ENCODE assay signal across 13 cellular contexts in genomic region chr14:86790408-86791364, GRCh38.
DNase-seq lines count a peak whose midpoint lies in the region; ATAC-seq and TF ChIP-seq lines count a peak whose summit lies in the region.
"Had no signal": no experiment of that assay in that cellular context is flagged by ENCODE, and none has a peak within 500 bp of the region (broad histone marks: within the 10 kb centered on the region; RNA-seq: fewer than 3 reads in every experiment).

No MANE protein-coding gene starts in this region.

- peaks cover 7% of the 10 kb centered on the region for H3K9me3 Mint-ChIP-seq in activated CD8-positive, alpha-beta T cell treated with anti-CD3 and anti-CD28 coated beads, Interleukin-2, amount 10 ng/mL, durations not matched to agents 7 days and 5 days (ENCODE audit: insufficient read depth)
- H3K9me3 Mint-ChIP-seq: activated naive CD8-positive, alpha-beta T cell treated with anti-CD3 and anti-CD28 coated beads, Interleukin-2, amount 10 ng/mL, durations not matched to agents 7 days and 5 days had no signal

- no peak overlapping the region for H3K27ac Mint-ChIP-seq in activated CD8-positive, alpha-beta T cell treated with anti-CD3 and anti-CD28 coated beads, Interleukin-2, amount 10 ng/mL, durations not matched to agents 7 days and 5 days
- H3K27ac Mint-ChIP-seq: activated naive CD8-positive, alpha-beta T cell treated with anti-CD3 and anti-CD28 coated beads, Interleukin-2, amount 10 ng/mL, durations not matched to agents 7 days and 5 days; activated T-helper 1 cell treated with anti-CD3 and anti-CD28 coated beads, Interleukin-12 subunit alpha, Interleukin-12 subunit beta, Interleukin-2, Interleukin-4 antibody, amounts not matched to agents 30 ng/mL and 10 ng/mL and 1 ng/mL, durations not matched to agents 14 hours and 24 hours and 36 hours had no signal

- H3K9me3 ChIP-seq in RWPE2 (ENCODE audit: severe bottlenecking) = no peaks in the 10 kb centered on the region
- H3K9me3 ChIP-seq: left lung had no signal

- H3K4me3 Mint-ChIP-seq in activated CD8-positive, alpha-beta T cell treated with anti-CD3 and anti-CD28 coated beads, Interleukin-2, amount 10 ng/mL, durations not matched to agents 7 days and 5 days = no peak overlapping the region
- H3K4me3 Mint-ChIP-seq: activated naive CD8-positive, alpha-beta T cell treated with anti-CD3 and anti-CD28 coated beads, Interleukin-2, amount 10 ng/mL, durations not matched to agents 7 days and 5 days; activated T-helper 1 cell treated with anti-CD3 and anti-CD28 coated beads, Interleukin-12 subunit alpha, Interleukin-12 subunit beta, Interleukin-2, Interleukin-4 antibody, amounts not matched to agents 30 ng/mL and 10 ng/mL and 1 ng/mL, durations not matched to agents 14 hours and 24 hours and 36 hours had no signal

- DNase-seq in AG10803 (ENCODE audit: low read depth) (no peak), H4 (ENCODE audit: low spot score) (peak; percentile 18), RWPE2 (ENCODE audit: low spot score) (no peak), iris pigment epithelial cell (ENCODE audit: low read depth) (peak; percentile 30), NOMO-1 treated with dmso at 0.1 percent for 144 hours (lab: John Stamatoyannopoulos, UW; ENCODE audit: unreplicated experiment) (no peak), DMS79 (lab: John Stamatoyannopoulos, UW) (no peak)
- DNase-seq in activated CD8-positive, alpha-beta T cell treated with anti-CD3 and anti-CD28 coated beads, Interleukin-2, amount 10 ng/mL, durations not matched to agents 7 days and 5 days = no peak
- DNase-seq: activated CD4-positive, alpha-beta T cell treated with anti-CD3 and anti-CD28 coated beads, Interleukin-2, amount 50 U/mL, for 48 hours; activated naive CD8-positive, alpha-beta T cell treated with anti-CD3 and anti-CD28 coated beads, Interleukin-2, amount 10 ng/mL, durations not matched to agents 7 days and 5 days; left lung; NCI-H524 treated with DMSO at 0.1 percent for 48 hours had no signal

- TF ChIP-seq CTCF in AG10803 (conservative IDR thresholded peaks at IDR 0.05; ENCODE audit: low read length) (peak; percentile 15; the same call in 1 of the 2 replicates), RWPE2 (IDR thresholded peaks at IDR 0.05; ENCODE audit: poor library complexity, severe bottlenecking) (peak; percentile 22)

- no peaks in the 10 kb centered on the region for H3K36me3 ChIP-seq in RWPE2 (ENCODE audit: low read depth)
- H3K36me3 ChIP-seq: left lung had no signal

- no peaks in the 10 kb centered on the region for H3K27me3 ChIP-seq in RWPE2 (ENCODE audit: insufficient read depth, poor library complexity, severe bottlenecking)
- H3K27me3 ChIP-seq: left lung had no signal

- H3K27me3 Mint-ChIP-seq in activated CD8-positive, alpha-beta T cell treated with anti-CD3 and anti-CD28 coated beads, Interleukin-2, amount 10 ng/mL, durations not matched to agents 7 days and 5 days (ENCODE audit: low read depth) = no peaks in the 10 kb centered on the region
- H3K27me3 Mint-ChIP-seq: activated naive CD8-positive, alpha-beta T cell treated with anti-CD3 and anti-CD28 coated beads, Interleukin-2, amount 10 ng/mL, durations not matched to agents 7 days and 5 days had no signal

- no peaks in the 10 kb centered on the region for H3K36me3 Mint-ChIP-seq in activated CD8-positive, alpha-beta T cell treated with anti-CD3 and anti-CD28 coated beads, Interleukin-2, amount 10 ng/mL, durations not matched to agents 7 days and 5 days (ENCODE audit: low read depth)
- H3K36me3 Mint-ChIP-seq: activated naive CD8-positive, alpha-beta T cell treated with anti-CD3 and anti-CD28 coated beads, Interleukin-2, amount 10 ng/mL, durations not matched to agents 7 days and 5 days had no signal

- peaks cover 12% of the 10 kb centered on the region for H3K4me1 ChIP-seq in RWPE2 (ENCODE audit: insufficient read depth, poor library complexity, severe bottlenecking)
- H3K4me1 ChIP-seq: left lung had no signal

- POLR2A ChIA-PET in activated CD8-positive, alpha-beta T cell treated with anti-CD3 and anti-CD28 coated beads, Interleukin-2, amount 10 ng/mL, durations not matched to agents 7 days and 5 days (lab: Charles Lee) = no interaction called here

- H3K4me3 ChIP-seq in AG10803 (ENCODE audit: low read length) (no peak overlapping the region), RWPE2 (ENCODE audit: severe bottlenecking) (no peak overlapping the region)
- H3K4me3 ChIP-seq: left lung had no signal

- no peaks in the 10 kb centered on the region for H3K4me1 Mint-ChIP-seq in activated CD8-positive, alpha-beta T cell treated with anti-CD3 and anti-CD28 coated beads, Interleukin-2, amount 10 ng/mL, durations not matched to agents 7 days and 5 days (ENCODE audit: low read depth)
- H3K4me1 Mint-ChIP-seq: activated naive CD8-positive, alpha-beta T cell treated with anti-CD3 and anti-CD28 coated beads, Interleukin-2, amount 10 ng/mL, durations not matched to agents 7 days and 5 days had no signal

- CTCF ChIA-PET in activated CD8-positive, alpha-beta T cell treated with anti-CD3 and anti-CD28 coated beads, Interleukin-2, amount 10 ng/mL, durations not matched to agents 7 days and 5 days (lab: Charles Lee) = no interaction called here

- no peak for ATAC-seq in RWPE2 (ENCODE audit: low read depth)
- no peak for ATAC-seq in activated CD8-positive, alpha-beta T cell treated with anti-CD3 and anti-CD28 coated beads, Interleukin-2, amount 10 ng/mL, durations not matched to agents 7 days and 5 days
- ATAC-seq in GM18909 (IDR thresholded peaks at IDR 0.05; ENCODE audit: poor library complexity, unreplicated experiment) = no peak
- ATAC-seq: left lung had no signal

- H3K27ac ChIP-seq in RWPE2 (ENCODE audit: poor library complexity, severe bottlenecking) = no peak overlapping the region
- H3K27ac ChIP-seq: left lung had no signal

Comparison
In these comparisons a context has a peak if more than half of its experiments do, and no peak if none do; other contexts are left out.
1. DNase-seq: peak in H4 (single experiment) and iris pigment epithelial cell (single experiment); none in AG10803 (single experiment), RWPE2 (single experiment), activated CD8-positive, alpha-beta T cell treated with anti-CD3 and anti-CD28 coated beads, Interleukin-2, amount 10 ng/mL, durations not matched to agents 7 days and 5 days (single experiment), NOMO-1 treated with dmso at 0.1 percent for 144 hours (single experiment) and DMS79 (single experiment).